27 cellular contexts compared by ENCODE assay signal in the genomic region with DNA sequence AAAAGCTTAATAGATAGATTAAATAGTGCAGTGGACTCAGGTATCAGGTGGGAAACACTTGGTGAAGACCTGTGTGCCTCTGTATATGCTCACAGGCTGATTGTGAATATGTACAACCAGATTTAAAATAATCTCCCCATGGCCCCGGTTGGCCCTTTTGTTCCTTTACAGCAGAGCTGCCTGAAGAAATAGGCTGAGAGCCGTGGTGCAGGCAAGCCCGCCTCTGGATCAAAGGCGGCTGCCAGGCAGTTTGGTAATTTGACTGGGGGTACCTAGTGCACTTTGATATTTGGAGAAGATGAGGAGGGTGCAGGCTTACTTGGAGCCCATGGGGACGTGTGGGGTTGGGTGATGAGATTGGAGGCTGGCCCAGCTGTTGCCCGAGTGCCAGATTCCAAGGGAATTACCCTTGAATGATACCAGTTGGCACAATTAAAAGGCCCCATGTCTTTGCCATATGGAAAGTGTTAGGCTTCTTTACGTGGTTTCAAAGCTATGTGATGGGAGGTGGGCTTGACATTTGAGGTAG.
"Had no signal": no experiment of that assay in that cellular context is flagged by ENCODE, and none has a peak within 500 bp of the region (broad histone marks: within the 10 kb centered on the region; RNA-seq: fewer than 3 reads in every experiment).

No MANE protein-coding gene starts in this region.

- H3K27me3 Mint-ChIP-seq: activated CD4-positive, alpha-beta memory T cell treated with anti-CD3 and anti-CD28 coated beads for 36 hours; T-cell had no signal

- DNase-seq: activated CD4-positive, alpha-beta memory T cell treated with anti-CD3 and anti-CD28 coated beads for 36 hours; activated CD4-positive, alpha-beta T cell treated with anti-CD3 and anti-CD28 coated beads, Interleukin-2, amount 10 ng/mL, durations not matched to agents 7 days and 5 days; activated CD4-positive, CD25-positive, alpha-beta regulatory T cell; activated CD8-positive, alpha-beta memory T cell treated with anti-CD3 and anti-CD28 coated beads for 24 hours; activated effector memory CD4-positive, alpha-beta T cell treated with anti-CD3 and anti-CD28 coated beads, Interleukin-2, amount 50 U/mL, for 16 hours; activated naive CD4-positive, alpha-beta T cell treated with Interleukin-2 at 50 U/mL for 16 hours; activated naive CD8-positive, alpha-beta T cell treated with anti-CD3 and anti-CD28 coated beads, Interleukin-2, amount 50 U/mL, for 24 hours; activated T-cell treated with anti-CD3 and anti-CD28 coated beads, Interleukin-2, amount 50 U/mL, for 4 hours; amniotic stem cell; body of pancreas; central memory CD4-positive, alpha-beta T cell; KG1; NCI-H1092; NCI-H1417; NCI-H2029 treated with DMSO at 0.1 percent for 48 hours; NCI-H748 treated with DMSO at 0.1 percent for 48 hours; OCI-M1; RPMI8226; T-cell; T-helper 2 cell; T1000 had no signal

- ATAC-seq: activated naive CD4-positive, alpha-beta T cell treated with anti-CD3 and anti-CD28 coated beads, Interleukin-2, amount 50 U/mL, for 72 hours; activated naive CD8-positive, alpha-beta T cell treated with anti-CD3 and anti-CD28 coated beads, Interleukin-2, amount 50 U/mL, for 24 hours; activated T-cell treated with anti-CD3 and anti-CD28 coated beads, Interleukin-2, amount 50 U/mL, for 4 hours; body of pancreas; Panc1; Right ventricle myocardium inferior; T-cell had no signal

- H3K27ac ChIP-seq: body of pancreas, SK-N-MC, VCaP had no signal

- H3K9me3 Mint-ChIP-seq: activated CD4-positive, alpha-beta memory T cell treated with anti-CD3 and anti-CD28 coated beads for 36 hours; activated naive CD4-positive, alpha-beta T cell treated with anti-CD3 and anti-CD28 coated beads, Interleukin-2, amount 50 U/mL, for 72 hours; activated naive CD8-positive, alpha-beta T cell treated with anti-CD3 and anti-CD28 coated beads, Interleukin-2, amount 50 U/mL, for 24 hours; activated T-cell treated with anti-CD3 and anti-CD28 coated beads, Interleukin-2, amount 50 U/mL, for 4 hours; T-cell had no signal

- H3K27ac Mint-ChIP-seq: activated CD4-positive, alpha-beta memory T cell treated with anti-CD3 and anti-CD28 coated beads for 36 hours; activated CD4-positive, alpha-beta T cell treated with anti-CD3 and anti-CD28 coated beads, Interleukin-2, amount 10 ng/mL, durations not matched to agents 7 days and 5 days; activated naive CD8-positive, alpha-beta T cell treated with anti-CD3 and anti-CD28 coated beads, Interleukin-2, amount 50 U/mL, for 24 hours; T-cell had no signal

- H3K27me3 ChIP-seq: ascending aorta, body of pancreas had no signal

- H3K4me3 Mint-ChIP-seq: activated CD4-positive, alpha-beta memory T cell treated with anti-CD3 and anti-CD28 coated beads for 36 hours; activated CD4-positive, alpha-beta T cell treated with anti-CD3 and anti-CD28 coated beads, Interleukin-2, amount 10 ng/mL, durations not matched to agents 7 days and 5 days; activated naive CD8-positive, alpha-beta T cell treated with anti-CD3 and anti-CD28 coated beads, Interleukin-2, amount 50 U/mL, for 24 hours; activated T-cell treated with anti-CD3 and anti-CD28 coated beads, Interleukin-2, amount 50 U/mL, for 4 hours; T-cell had no signal

- H3K9me3 ChIP-seq: ascending aorta, body of pancreas had no signal

- H3K4me3 ChIP-seq: ascending aorta, body of pancreas, SK-N-MC had no signal
